Comparison of ENCODE assay signal across 14 cellular contexts in the genomic region with DNA sequence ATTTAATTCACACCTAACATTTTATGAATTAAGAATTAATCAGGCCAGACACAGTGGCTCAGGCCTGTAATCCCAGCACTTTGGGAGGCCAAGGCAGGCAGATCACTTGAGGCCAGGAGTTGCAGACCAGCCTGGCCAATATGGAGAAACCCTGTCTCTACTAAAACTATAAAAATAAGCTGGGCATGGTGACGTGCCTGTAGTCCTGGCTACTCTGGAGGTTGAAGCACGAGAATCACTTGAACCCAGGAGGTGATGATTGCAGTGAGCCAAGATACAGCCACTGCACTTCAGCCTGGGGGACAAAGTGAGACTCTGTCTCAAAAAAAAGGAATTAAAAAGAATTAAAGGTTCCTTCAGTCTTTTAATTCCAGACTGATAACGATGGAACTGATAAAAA. TPM values are rescaled to one million over a fixed set of nuclear protein-coding genes. Genes with fewer than 3 reads are reported as not detected.
DNase-seq lines count a peak whose midpoint lies in the region; ATAC-seq and TF ChIP-seq lines count a peak whose summit lies in the region.
"Had no signal": no experiment of that assay in that cellular context is flagged by ENCODE, and none has a peak within 500 bp of the region (broad histone marks: within the 10 kb centered on the region; RNA-seq: fewer than 3 reads in every experiment).

No MANE protein-coding gene starts in this region.

- ATAC-seq in left cardiac atrium (no peak), right cardiac atrium (peak; percentile 41 to 47), GM21447 (IDR thresholded peaks at IDR 0.05; ENCODE audit: unreplicated experiment) (no peak)
- ATAC-seq: CD8-positive, alpha-beta T cell; HepG2 had no signal

- H3K4me3 ChIP-seq in cardiac muscle cell (no peak overlapping the region), WERI-Rb-1 (ENCODE audit: low read depth, low read length) (no peak overlapping the region), right cardiac atrium (ENCODE audit: low read length) (no peak overlapping the region)
- H3K4me3 ChIP-seq: BLaER1 treated with 17β-estradiol and CSF1 and Interleukin-3, amounts not matched to agents 10 nM and 100 nM; HAP-1 had no signal

- intact Hi-C loops in left cardiac atrium (cut with DNase I), result no loop called here
- intact Hi-C loops in right cardiac atrium (cut with DNase I), result no loop called here

- H3K36me3 ChIP-seq in cardiac muscle cell, result no peaks in the 10 kb centered on the region
- no peaks in the 10 kb centered on the region for H3K36me3 ChIP-seq in WERI-Rb-1

- TF ChIP-seq CTCF in cardiac muscle cell (IDR thresholded peaks at IDR 0.05; ENCODE audit: low read depth, low read length), result no peak
- no peak for TF ChIP-seq CTCF in WERI-Rb-1 (IDR thresholded peaks at IDR 0.05; ENCODE audit: low read depth, low read length)

- no peaks in the 10 kb centered on the region for H3K9me3 ChIP-seq in cardiac muscle cell (ENCODE audit: low read depth)
- H3K9me3 ChIP-seq in WERI-Rb-1 (ENCODE audit: severe bottlenecking), result no peaks in the 10 kb centered on the region
- no peaks in the 10 kb centered on the region for H3K9me3 ChIP-seq in right cardiac atrium (ENCODE audit: control insufficient read depth, low read length)
- H3K9me3 ChIP-seq: HAP-1 had no signal

- DNase-seq in cardiac muscle cell (ENCODE audit: low read depth in 1 of 2, low spot score in 1 of 2), result no peak
- DNase-seq in left cardiac atrium, result no peak
- DNase-seq in WERI-Rb-1, result peak; percentile 15
- no peak for DNase-seq in right cardiac atrium
- no peak for DNase-seq in iPS-NIHi7 (ENCODE audit: extremely low spot score)
- DNase-seq in NCI-H1092 treated with DMSO at 0.1 percent for 48 hours (lab: John Stamatoyannopoulos, UW), result no peak
- DNase-seq: Calu3, DMS79 treated with DMSO at 0.1 percent for 48 hours, GF-D8 had no signal

- H3K27me3 ChIP-seq in cardiac muscle cell (no peaks in the 10 kb centered on the region), WERI-Rb-1 (ENCODE audit: insufficient read depth, low read depth, severe bottlenecking) (no peaks in the 10 kb centered on the region), right cardiac atrium (ENCODE audit: control insufficient read depth, insufficient read depth) (no peaks in the 10 kb centered on the region)
- H3K27me3 ChIP-seq: BLaER1 treated with 17β-estradiol and CSF1 and Interleukin-3, amounts not matched to agents 10 nM and 100 nM had no signal

- H3K27ac ChIP-seq in cardiac muscle cell, result peak overlapping the region; percentile 68
- peak overlapping the region; percentile 69 for H3K27ac ChIP-seq in WERI-Rb-1
- H3K27ac ChIP-seq in right cardiac atrium (ENCODE audit: low read length), result no peak overlapping the region
- H3K27ac ChIP-seq: BLaER1 treated with 17β-estradiol and CSF1 and Interleukin-3, amounts not matched to agents 10 nM and 100 nM had no signal

- H3K4me1 ChIP-seq in cardiac muscle cell (ENCODE audit: low read depth), result peaks cover 6% of the 10 kb centered on the region
- H3K4me1 ChIP-seq in right cardiac atrium (ENCODE audit: control insufficient read depth, insufficient read depth, low read length), result peaks cover 4% of the 10 kb centered on the region
- H3K4me1 ChIP-seq: HAP-1 had no signal

- 58% methylated on average over 3 of the region's 3 CpGs for WGBS in right cardiac atrium

RNA-seq across cellular contexts. Expression of gene LARP4B, which starts 11.1 kb away (rescaled TPM):
- total RNA-seq in cardiac muscle cell (35.3 and 36.2 TPM in 2 replicates), left cardiac atrium (10 to 100 TPM; 45.3 to 53.9 TPM), right cardiac atrium (10 to 100 TPM; 46.9 to 59.3 (median 50.5) TPM)
- polyA plus RNA-seq in cardiac muscle cell (23.4 and 43.2 TPM in 2 replicates), right cardiac atrium (12.1 TPM)

Comparison
In these comparisons a context has a peak if more than half of its experiments do, and no peak if none do; other contexts are left out.
1. ATAC-seq: peak in right cardiac atrium (2 of 2); none in left cardiac atrium (0 of 2) and GM21447 (single experiment).